Comparison of ENCODE assay signal across 8 cellular contexts in the genomic region with DNA sequence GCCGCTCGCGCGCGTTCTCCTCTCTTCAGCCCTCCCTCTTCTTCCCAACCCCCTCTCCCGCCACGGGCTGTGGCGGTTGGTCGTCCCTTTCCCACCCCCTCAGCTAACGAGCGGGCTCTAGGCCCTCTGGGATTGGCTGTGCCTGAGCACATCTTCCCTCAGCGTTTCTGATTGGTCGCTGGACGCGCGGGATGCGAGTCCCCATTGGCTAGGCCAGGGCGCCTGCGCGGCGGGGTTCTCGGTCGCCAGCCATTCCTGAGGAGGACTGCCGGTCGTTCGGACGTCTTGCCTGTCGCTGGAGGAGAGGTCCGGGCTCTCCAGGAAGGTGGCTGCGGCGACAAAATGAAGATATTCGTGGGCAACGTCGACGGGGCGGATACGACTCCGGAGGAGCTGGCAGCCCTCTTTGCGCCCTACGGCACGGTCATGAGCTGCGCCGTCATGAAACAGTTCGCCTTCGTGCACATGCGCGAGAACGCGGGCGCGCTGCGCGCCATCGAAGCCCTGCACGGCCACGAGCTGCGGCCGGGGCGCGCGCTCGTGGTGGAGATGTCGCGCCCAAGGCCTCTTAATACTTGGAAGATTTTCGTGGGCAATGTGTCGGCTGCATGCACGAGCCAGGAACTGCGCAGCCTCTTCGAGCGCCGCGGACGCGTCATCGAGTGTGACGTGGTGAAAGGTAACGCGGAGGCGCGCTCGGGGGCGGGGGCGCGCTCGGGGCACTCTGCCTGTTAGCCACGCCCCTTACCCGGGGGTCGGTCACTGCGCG. TPM values are rescaled to one million over a fixed set of nuclear protein-coding genes. Genes with fewer than 3 reads are reported as not detected.
A peak's percentile ranks its signal among the peaks of the same experiment; 100 is the strongest.
DNase-seq lines count a peak whose midpoint lies in the region; ATAC-seq and TF ChIP-seq lines count a peak whose summit lies in the region.

Gene RBM14, plus strand, starts transcription at position 252 of the 769 bp plus-strand sequence. Its CDS starts 91 bp downstream, at position 343.

- POLR2A ChIA-PET in BJ (lab: Charles Lee): interaction anchor here (0.6 to 1.5 kb wide), 4 partner anchors 12 to 423 kb away, joined by 3 to 8 read pairs (median 4); partner anchors contain the start of gene RBM4

- H3K4me3 Mint-ChIP-seq in activated CD4-positive, alpha-beta T cell treated with anti-CD3 and anti-CD28 coated beads, Interleukin-2, amount 10 ng/mL, durations not matched to agents 24 days and 14 days: peak within 1 kb of the TSS; percentile 98

- peaks cover 50% of the 10 kb centered on the region for H3K36me3 Mint-ChIP-seq in activated CD4-positive, alpha-beta T cell treated with anti-CD3 and anti-CD28 coated beads, Interleukin-2, amount 10 ng/mL, durations not matched to agents 24 days and 14 days (ENCODE audit: low read depth)

- DNase-seq in BJ (ENCODE audit: low read depth): peak; percentile 94
- peak; percentile 99 for DNase-seq in NCI-H526 treated with DMSO at 0.1 percent for 48 hours (lab: John Stamatoyannopoulos, UW)
- DNase-seq in activated CD4-positive, alpha-beta T cell treated with anti-CD3 and anti-CD28 coated beads, Interleukin-2, amount 10 ng/mL, durations not matched to agents 24 days and 14 days: peak; percentile 100
- peak; percentile 100 for DNase-seq in coronary artery (ENCODE audit: low spot score)
- peak; percentile 98 to 100 for DNase-seq in left colon
- DNase-seq in stimulated activated CD4-positive, alpha-beta T cell treated with anti-CD3 and anti-CD28 coated beads, Interleukin-1b, Interleukin-23, amount 100 ng/mL, for 48 hours: peak; percentile 99

- peak within 1 kb of the TSS; percentile 99 for H3K27ac Mint-ChIP-seq in activated CD4-positive, alpha-beta T cell treated with anti-CD3 and anti-CD28 coated beads, Interleukin-2, amount 10 ng/mL, durations not matched to agents 24 days and 14 days

- peaks cover 33% of the 10 kb centered on the region for H3K4me1 Mint-ChIP-seq in activated CD4-positive, alpha-beta T cell treated with anti-CD3 and anti-CD28 coated beads, Interleukin-2, amount 10 ng/mL, durations not matched to agents 24 days and 14 days

- intact Hi-C loops in activated CD4-positive, alpha-beta T cell treated with anti-CD3 and anti-CD28 coated beads, Interleukin-2, amount 10 ng/mL, durations not matched to agents 24 days and 14 days (cut with micrococcal nuclease): loop anchor here (1.0 to 5.0 kb wide), 5 partner anchors 22 to 149 kb away; partner anchors contain the start of genes CCDC87, CCS, PELI3 and RBM4
- intact Hi-C loops in left colon (cut with DNase I, micrococcal nuclease): no loop called here

- H3K9me3 Mint-ChIP-seq in activated CD4-positive, alpha-beta T cell treated with anti-CD3 and anti-CD28 coated beads, Interleukin-2, amount 10 ng/mL, durations not matched to agents 24 days and 14 days: no peaks in the 10 kb centered on the region

- H3K27me3 Mint-ChIP-seq in activated CD4-positive, alpha-beta T cell treated with anti-CD3 and anti-CD28 coated beads, Interleukin-2, amount 10 ng/mL, durations not matched to agents 24 days and 14 days: peaks cover 2% of the 10 kb centered on the region

- CTCF ChIA-PET in BJ (lab: Yijun Ruan, JAX): interaction anchor here (0.6 kb wide), 1 partner anchor 14 kb away, joined by 3 read pairs; no protein-coding TSS in a partner anchor

- ATAC-seq in GM19324 (IDR thresholded peaks at IDR 0.05; ENCODE audit: low FRiP score, unreplicated experiment) (peak; percentile 93), HG03469 (IDR thresholded peaks at IDR 0.05; ENCODE audit: unreplicated experiment) (peak; percentile 80), left colon (peak; percentile 89)

- H3K36me3 ChIP-seq in BJ (ENCODE audit: control insufficient read depth, insufficient read depth, low read length): no peaks in the 10 kb centered on the region

- H3K4me3 ChIP-seq in BJ (ENCODE audit: low read depth, low read length) (peak within 1 kb of the TSS; percentile 96), coronary artery (peak within 1 kb of the TSS; percentile 95)

- peak within 1 kb of the TSS; percentile 88 to 96 for H3K27ac ChIP-seq in coronary artery

- no peak for TF ChIP-seq CTCF in BJ (IDR thresholded peaks at IDR 0.05; ENCODE audit: insufficient read depth, low read depth, low read length)
- no peak for TF ChIP-seq CTCF in coronary artery (IDR thresholded peaks at IDR 0.05)

- H3K27me3 ChIP-seq in BJ (ENCODE audit: control insufficient read depth, insufficient read depth, low read length): no peaks in the 10 kb centered on the region

RNA-seq across cellular contexts. Expression of gene RBM14, which starts in this region (rescaled TPM):
- 16.9 and 18.6 TPM in 2 replicates for polyA plus RNA-seq in BJ (2011; rRNA removed)
- polyA minus RNA-seq in BJ (2011; rRNA and poly(A)+ RNA removed): 15.7 and 17.3 TPM in 2 replicates
- total RNA-seq in activated CD4-positive, alpha-beta T cell treated with anti-CD3 and anti-CD28 coated beads, Interleukin-2, amount 10 ng/mL, durations not matched to agents 24 days and 14 days: 209 and 214 TPM in 2 replicates
- 10 to 100 TPM; 45.3 to 48.9 TPM for total RNA-seq in left colon

Comparison
In these comparisons a context has a peak if more than half of its experiments do, and no peak if none do; other contexts are left out.
1. Peak in every context shown above with its lines: DNase-seq, ATAC-seq, H3K4me3 ChIP-seq and H3K27ac ChIP-seq.